ENCODE assay signal across 25 cellular contexts in the genomic region with DNA sequence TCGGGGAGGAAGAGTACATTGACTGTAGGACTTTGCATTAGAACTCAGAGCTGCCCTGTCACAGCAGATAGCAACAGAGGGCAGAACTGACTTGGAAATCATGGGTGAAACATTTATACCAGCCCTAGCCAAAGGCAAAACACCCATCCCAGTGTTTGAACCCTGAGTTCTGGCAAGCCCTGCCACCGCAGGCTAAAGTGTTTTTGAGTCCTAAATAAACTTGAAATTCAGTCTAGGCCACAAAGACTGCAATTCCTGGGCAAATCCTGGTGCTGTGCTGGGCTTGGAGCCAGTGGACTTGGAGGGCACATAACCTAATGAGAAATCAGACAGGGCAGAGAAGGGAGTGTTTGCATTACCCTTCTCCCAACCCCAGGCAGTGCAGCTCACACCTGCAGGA.
"Had no signal": no experiment of that assay in that cellular context is flagged by ENCODE, and none has a peak within 500 bp of the region (broad histone marks: within the 10 kb centered on the region; RNA-seq: fewer than 3 reads in every experiment).

No MANE protein-coding gene starts in this region.

- H3K27me3 ChIP-seq: ascending aorta, SJCRH30 had no signal

- H3K9me3 ChIP-seq: ascending aorta, SJCRH30, SK-N-SH had no signal

- H3K9me3 Mint-ChIP-seq: activated naive CD8-positive, alpha-beta T cell treated with anti-CD3 and anti-CD28 coated beads, Interleukin-2, amount 50 U/mL, for 24 hours; activated T-cell treated with anti-CD3 and anti-CD28 coated beads, Interleukin-2, amount 50 U/mL, for 4 hours; brain had no signal

- H3K27me3 Mint-ChIP-seq: activated CD4-positive, alpha-beta memory T cell treated with anti-CD3 and anti-CD28 coated beads for 36 hours; activated CD4-positive, alpha-beta T cell treated with anti-CD3 and anti-CD28 coated beads, Interleukin-2, amount 10 ng/mL, durations not matched to agents 7 days and 5 days; activated naive CD8-positive, alpha-beta T cell treated with anti-CD3 and anti-CD28 coated beads, Interleukin-2, amount 50 U/mL, for 24 hours; central memory CD8-positive, alpha-beta T cell had no signal

- H3K4me1 ChIP-seq: ascending aorta, SJCRH30 had no signal

- H3K4me3 Mint-ChIP-seq: activated CD4-positive, alpha-beta memory T cell treated with anti-CD3 and anti-CD28 coated beads for 36 hours; activated CD4-positive, alpha-beta T cell treated with anti-CD3 and anti-CD28 coated beads, Interleukin-2, amount 10 ng/mL, durations not matched to agents 7 days and 5 days; activated naive CD8-positive, alpha-beta T cell treated with anti-CD3 and anti-CD28 coated beads, Interleukin-2, amount 50 U/mL, for 24 hours; activated T-cell treated with anti-CD3 and anti-CD28 coated beads, Interleukin-2, amount 50 U/mL, for 4 hours; brain; central memory CD8-positive, alpha-beta T cell had no signal

- H3K36me3 ChIP-seq: ascending aorta, SJCRH30 had no signal

- H3K4me1 Mint-ChIP-seq: activated CD4-positive, alpha-beta T cell treated with anti-CD3 and anti-CD28 coated beads, Interleukin-2, amount 10 ng/mL, durations not matched to agents 7 days and 5 days; activated naive CD8-positive, alpha-beta T cell treated with anti-CD3 and anti-CD28 coated beads, Interleukin-2, amount 50 U/mL, for 24 hours; brain; central memory CD8-positive, alpha-beta T cell had no signal

- H3K4me3 ChIP-seq: ascending aorta, SJCRH30 had no signal

- H3K36me3 Mint-ChIP-seq: activated CD4-positive, alpha-beta memory T cell treated with anti-CD3 and anti-CD28 coated beads for 36 hours; brain had no signal

- DNase-seq: activated CD4-positive, alpha-beta memory T cell treated with anti-CD3 and anti-CD28 coated beads for 36 hours; activated CD4-positive, alpha-beta T cell treated with anti-CD3 and anti-CD28 coated beads, Interleukin-2, amount 10 ng/mL, durations not matched to agents 7 days and 5 days; activated CD4-positive, CD25-positive, alpha-beta regulatory T cell; activated CD8-positive, alpha-beta memory T cell treated with anti-CD3 and anti-CD28 coated beads for 24 hours; activated effector memory CD4-positive, alpha-beta T cell treated with anti-CD3 and anti-CD28 coated beads, Interleukin-2, amount 50 U/mL, for 16 hours; activated naive CD4-positive, alpha-beta T cell treated with Interleukin-2 at 50 U/mL for 16 hours; activated naive CD8-positive, alpha-beta T cell treated with anti-CD3 and anti-CD28 coated beads, Interleukin-2, amount 50 U/mL, for 24 hours; activated T-cell treated with anti-CD3 and anti-CD28 coated beads, Interleukin-2, amount 50 U/mL, for 4 hours; amniotic stem cell; NCI-H1105 treated with DMSO at 0.1 percent for 48 hours; NCI-H1436 treated with DMSO at 0.1 percent for 48 hours; NCI-H187; NCI-H2081; NCI-H524; NCI-H748 treated with DMSO at 0.1 percent for 48 hours; OCI-M1; RPMI8226; SJCRH30; SK-N-SH; T-helper 1 cell had no signal

- H3K27ac ChIP-seq: ascending aorta, SJCRH30, VCaP had no signal

- H3K27ac Mint-ChIP-seq: activated CD4-positive, alpha-beta memory T cell treated with anti-CD3 and anti-CD28 coated beads for 36 hours; activated CD4-positive, alpha-beta T cell treated with anti-CD3 and anti-CD28 coated beads, Interleukin-2, amount 10 ng/mL, durations not matched to agents 7 days and 5 days; activated naive CD4-positive, alpha-beta T cell treated with anti-CD3 and anti-CD28 coated beads, Interleukin-2, amount 50 U/mL, for 72 hours; activated naive CD8-positive, alpha-beta T cell treated with anti-CD3 and anti-CD28 coated beads, Interleukin-2, amount 50 U/mL, for 24 hours; brain had no signal
